1 cellular context compared by ENCODE assay signal in the genomic region with DNA sequence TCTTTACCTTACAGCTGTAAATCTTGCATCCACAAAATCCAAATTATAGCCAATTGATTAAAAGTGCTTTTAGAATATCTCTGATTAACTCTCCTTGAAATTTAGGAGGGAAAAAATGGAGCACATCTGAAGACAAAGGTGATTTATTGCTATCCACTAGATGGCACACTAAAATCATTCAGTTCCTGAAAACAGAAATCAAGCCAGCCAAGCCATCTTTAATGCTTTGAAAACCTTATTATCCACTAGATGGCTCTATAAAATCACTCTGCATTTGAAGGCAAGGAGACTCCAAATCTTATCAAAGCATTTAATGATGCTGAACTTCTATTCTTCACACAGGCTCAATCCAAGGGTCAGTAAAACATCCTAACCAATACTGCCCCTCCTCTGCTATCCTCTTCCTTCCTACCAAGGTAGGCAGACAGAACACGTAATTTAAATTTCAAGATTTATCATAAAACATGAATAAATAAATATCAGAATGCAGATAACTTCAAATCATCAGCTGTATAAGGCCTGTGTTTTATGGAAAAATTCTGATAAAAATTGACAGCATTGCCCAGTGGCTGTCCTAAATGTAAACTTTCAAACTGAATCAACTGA.
A peak's percentile ranks its signal among the peaks of the same experiment; 100 is the strongest.
TF ChIP-seq lines count a peak whose summit lies in the region.

No MANE protein-coding gene starts in this region.

TF ChIP-seq in K562, 482 proteins besides CTCF, POLR2A, EP300 and RAD21 (continued from another document):
- TF ChIP-seq SAFB (IDR thresholded peaks at IDR 0.05; ENCODE audit: borderline replicate concordance, low read depth, low read length) (no peak), SMC3 (conservative IDR thresholded peaks at IDR 0.05; ENCODE audit: insufficient read depth, low read depth, low read length) (peak; percentile 89), FOXJ2 (tag; IDR thresholded peaks at IDR 0.05) (no peak), STAG1 (CRISPR knock-in tag; IDR thresholded peaks at IDR 0.05; ENCODE audit: borderline replicate concordance) (no peak), TAL1 (IDR thresholded peaks at IDR 0.05) (no peak), ZNF165 (CRISPR knock-in tag; IDR thresholded peaks at IDR 0.05; ENCODE audit: borderline replicate concordance) (no peak), SETDB1 (IDR thresholded peaks at IDR 0.05; ENCODE audit: low read length) (no peak), ELF1 (tag; IDR thresholded peaks at IDR 0.05) (0 out of 2 replicates have a peak, but pooled peaks have one; percentile 24), GTF2A2 (tag; IDR thresholded peaks at IDR 0.05) (no peak), POLR2AphosphoS5 (IDR thresholded peaks at IDR 0.05; ENCODE audit: control insufficient read depth, insufficient read depth, low read depth, low read length) (no peak), PKNOX1 (IDR thresholded peaks at IDR 0.05) (peak; percentile 45; the same call in 1 of the 2 replicates), DDX20 (tag; IDR thresholded peaks at IDR 0.05; ENCODE audit: low read depth) (no peak), MTA1 (IDR thresholded peaks at IDR 0.05; ENCODE audit: borderline replicate concordance) (no peak), POLR2B (IDR thresholded peaks at IDR 0.05; ENCODE audit: low read depth, partially characterized antibody) (no peak), ZNF507 (tag; conservative IDR thresholded peaks at IDR 0.05) (no peak), ZNF449 (CRISPR knock-in tag; IDR thresholded peaks at IDR 0.05) (no peak), ILF3 (IDR thresholded peaks at IDR 0.05; ENCODE audit: borderline replicate concordance) (no peak), SLC30A9 (CRISPR knock-in tag; IDR thresholded peaks at IDR 0.05) (no peak), ZKSCAN3 (CRISPR knock-in tag; IDR thresholded peaks at IDR 0.05) (no peak), NCOA2 (IDR thresholded peaks at IDR 0.05; ENCODE audit: partially characterized antibody in 2 of 2) (no peak), ZNF212 (CRISPR knock-in tag; IDR thresholded peaks at IDR 0.05) (no peak), ARID3A (IDR thresholded peaks at IDR 0.05; ENCODE audit: borderline replicate concordance, low read depth, low read length) (peak; percentile 100), JUND (IDR thresholded peaks at IDR 0.05; ENCODE audit: borderline replicate concordance, low read depth, low read length) (no peak), JUND (tag; IDR thresholded peaks at IDR 0.05; ENCODE audit: borderline replicate concordance, low read depth, low read length) (peak; percentile 22; the same call in 1 of the 3 replicates), WHSC1 (IDR thresholded peaks at IDR 0.05; ENCODE audit: low read length) (no peak), CC2D1A (IDR thresholded peaks at IDR 0.05) (peak; percentile 63; the same call in 1 of the 2 replicates), SNAPC5 (CRISPR knock-in tag; IDR thresholded peaks at IDR 0.05) (no peak), DIDO1 (tag; IDR thresholded peaks at IDR 0.05; ENCODE audit: low read depth) (no peak), FOXA1 (IDR thresholded peaks at IDR 0.05; ENCODE audit: borderline replicate concordance) (no peak), ZHX1 (conservative IDR thresholded peaks at IDR 0.05; ENCODE audit: low read length) (no peak), KLF1 (tag; IDR thresholded peaks at IDR 0.05) (no peak), ZBTB11 (CRISPR knock-in tag; IDR thresholded peaks at IDR 0.05) (no peak), ARID2 (IDR thresholded peaks at IDR 0.05) (peak; percentile 86), HCFC1 (IDR thresholded peaks at IDR 0.05; ENCODE audit: low read depth, low read length) (no peak), ZNF239 (CRISPR knock-in tag; IDR thresholded peaks at IDR 0.05) (no peak), HMG20B (CRISPR knock-in tag; IDR thresholded peaks at IDR 0.05) (no peak), HDAC6 (IDR thresholded peaks at IDR 0.05; ENCODE audit: low read depth, low read length) (no peak)
- TF ChIP-seq, protein P1, sequence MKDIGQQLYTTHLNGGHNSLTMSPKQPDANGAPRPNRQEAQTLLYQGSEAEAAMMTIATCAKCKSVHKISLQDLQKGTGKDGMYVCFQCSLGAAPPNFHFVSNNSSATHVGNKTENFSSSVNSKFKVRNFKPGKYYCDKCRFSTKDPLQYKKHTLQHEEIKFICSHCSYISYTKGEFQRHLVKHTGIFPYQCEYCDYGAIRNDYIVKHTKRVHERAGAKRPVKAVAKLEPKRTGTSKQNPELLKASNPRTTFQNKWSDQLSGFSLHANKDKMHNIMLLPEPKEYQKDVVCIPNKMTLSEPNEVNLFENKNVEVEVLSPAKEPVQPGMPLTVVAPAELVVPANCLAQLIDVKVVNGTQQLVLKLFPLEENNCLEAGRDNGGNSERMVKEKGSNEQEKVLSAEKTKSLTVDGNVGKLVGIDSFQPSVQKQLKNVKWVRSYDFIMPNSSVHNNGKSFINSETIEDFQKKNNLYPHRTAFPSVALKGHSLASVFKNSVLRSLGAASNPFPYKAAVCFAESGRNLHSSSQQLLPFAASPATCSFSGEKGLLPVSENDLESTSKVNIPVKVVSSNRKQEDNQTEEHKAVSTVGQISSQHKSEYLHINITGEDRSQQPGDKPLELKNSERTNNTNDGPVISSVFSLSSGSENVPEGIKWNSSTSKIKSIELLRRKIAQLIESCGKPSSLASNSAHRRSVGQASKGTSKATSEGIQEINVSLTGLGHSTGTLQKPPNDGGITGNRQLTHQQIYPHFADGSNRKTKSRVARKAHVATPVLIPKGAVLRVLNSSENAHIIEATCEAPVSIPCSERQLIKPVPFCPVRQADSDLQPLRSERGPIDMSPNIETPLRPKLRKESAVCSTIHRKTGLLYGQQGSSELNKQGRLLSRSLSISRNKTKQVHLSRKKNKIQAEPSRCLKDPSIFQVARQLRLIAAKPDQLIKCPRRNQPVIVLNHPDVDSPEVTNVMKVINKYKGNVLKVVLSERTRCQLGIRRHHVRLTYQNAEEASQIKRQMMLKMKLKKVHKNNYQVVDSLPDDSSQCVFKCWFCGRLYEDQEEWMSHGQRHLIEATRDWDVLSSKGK (CRISPR knock-in tag; IDR thresholded peaks at IDR 0.05): no peak
- TF ChIP-seq, protein P2, sequence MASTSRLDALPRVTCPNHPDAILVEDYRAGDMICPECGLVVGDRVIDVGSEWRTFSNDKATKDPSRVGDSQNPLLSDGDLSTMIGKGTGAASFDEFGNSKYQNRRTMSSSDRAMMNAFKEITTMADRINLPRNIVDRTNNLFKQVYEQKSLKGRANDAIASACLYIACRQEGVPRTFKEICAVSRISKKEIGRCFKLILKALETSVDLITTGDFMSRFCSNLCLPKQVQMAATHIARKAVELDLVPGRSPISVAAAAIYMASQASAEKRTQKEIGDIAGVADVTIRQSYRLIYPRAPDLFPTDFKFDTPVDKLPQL (IDR thresholded peaks at IDR 0.05; ENCODE audit: extremely low read depth, insufficient read length): no peak
- TF ChIP-seq, protein P3, sequence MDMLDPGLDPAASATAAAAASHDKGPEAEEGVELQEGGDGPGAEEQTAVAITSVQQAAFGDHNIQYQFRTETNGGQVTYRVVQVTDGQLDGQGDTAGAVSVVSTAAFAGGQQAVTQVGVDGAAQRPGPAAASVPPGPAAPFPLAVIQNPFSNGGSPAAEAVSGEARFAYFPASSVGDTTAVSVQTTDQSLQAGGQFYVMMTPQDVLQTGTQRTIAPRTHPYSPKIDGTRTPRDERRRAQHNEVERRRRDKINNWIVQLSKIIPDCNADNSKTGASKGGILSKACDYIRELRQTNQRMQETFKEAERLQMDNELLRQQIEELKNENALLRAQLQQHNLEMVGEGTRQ (CRISPR knock-in tag; IDR thresholded peaks at IDR 0.05): no peak
- TF ChIP-seq, protein P4, sequence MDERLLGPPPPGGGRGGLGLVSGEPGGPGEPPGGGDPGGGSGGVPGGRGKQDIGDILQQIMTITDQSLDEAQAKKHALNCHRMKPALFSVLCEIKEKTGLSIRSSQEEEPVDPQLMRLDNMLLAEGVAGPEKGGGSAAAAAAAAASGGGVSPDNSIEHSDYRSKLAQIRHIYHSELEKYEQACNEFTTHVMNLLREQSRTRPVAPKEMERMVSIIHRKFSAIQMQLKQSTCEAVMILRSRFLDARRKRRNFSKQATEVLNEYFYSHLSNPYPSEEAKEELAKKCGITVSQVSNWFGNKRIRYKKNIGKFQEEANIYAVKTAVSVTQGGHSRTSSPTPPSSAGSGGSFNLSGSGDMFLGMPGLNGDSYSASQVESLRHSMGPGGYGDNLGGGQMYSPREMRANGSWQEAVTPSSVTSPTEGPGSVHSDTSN (CRISPR knock-in tag; IDR thresholded peaks at IDR 0.05; ENCODE audit: low read depth): no peak
- TF ChIP-seq, protein P4 (tag; conservative IDR thresholded peaks at IDR 0.05; ENCODE audit: low read depth): peak; percentile 77
